Comparison of ENCODE assay signal across 22 cellular contexts in the genomic region with DNA sequence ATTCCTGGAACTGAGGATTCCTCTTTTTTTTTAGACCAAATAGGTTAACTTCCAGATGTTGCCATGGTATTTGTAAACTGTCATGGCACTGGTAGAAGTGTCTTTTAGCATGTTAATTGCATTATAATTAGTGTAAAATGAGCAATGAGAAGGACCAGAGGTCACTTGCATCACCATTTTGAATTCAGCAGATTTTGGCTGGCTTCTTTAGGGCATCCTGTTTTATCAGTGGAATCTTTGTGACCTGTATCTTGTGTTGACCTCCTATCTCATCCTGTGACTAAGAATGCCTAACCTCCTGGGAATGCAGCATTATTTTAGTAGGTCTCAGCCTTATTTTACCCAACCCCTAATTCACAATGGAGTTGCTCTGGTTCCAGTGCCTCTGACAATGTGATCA.
"Had no signal": no experiment of that assay in that cellular context is flagged by ENCODE, and none has a peak within 500 bp of the region (broad histone marks: within the 10 kb centered on the region; RNA-seq: fewer than 3 reads in every experiment).

No MANE protein-coding gene starts in this region.

- H3K9me3 Mint-ChIP-seq: activated naive CD4-positive, alpha-beta T cell treated with anti-CD3 and anti-CD28 coated beads, Interleukin-2, amount 50 U/mL, for 24 hours had no signal

- ATAC-seq: activated CD4-positive, CD25-positive, alpha-beta regulatory T cell treated with anti-CD3 and anti-CD28 coated beads, Interleukin-2, amount 50 U/mL, for 24 hours; activated CD8-positive, alpha-beta T cell treated with anti-CD3 and anti-CD28 coated beads, Interleukin-2, amount 10 ng/mL, durations not matched to agents 7 days and 5 days; PC-3 had no signal

- H3K27ac Mint-ChIP-seq: activated CD8-positive, alpha-beta T cell treated with anti-CD3 and anti-CD28 coated beads, Interleukin-2, amount 10 ng/mL, durations not matched to agents 7 days and 5 days; activated naive CD4-positive, alpha-beta T cell treated with anti-CD3 and anti-CD28 coated beads, Interleukin-2, amount 50 U/mL, for 24 hours; T-helper 1 cell treated with Interleukin-12 subunit alpha and Interleukin-12 subunit beta and Interleukin-4 antibody, amounts not matched to agents 30 μg/mL and 1 μg/mL, for 36 hours had no signal

- H3K36me3 Mint-ChIP-seq: activated naive CD4-positive, alpha-beta T cell treated with anti-CD3 and anti-CD28 coated beads, Interleukin-2, amount 50 U/mL, for 24 hours had no signal

- H3K27ac ChIP-seq: brain microvascular endothelial cell, cardiac muscle cell, KMS-11 had no signal

- H3K36me3 ChIP-seq: brain microvascular endothelial cell, cardiac muscle cell, MG63 had no signal

- DNase-seq: activated CD4-positive, alpha-beta T cell treated with anti-CD3 and anti-CD28 coated beads for 48 hours; activated CD4-positive, alpha-beta T cell treated with anti-CD3 and anti-CD28 coated beads, Interleukin-2, amount 50 U/mL, for 4 hours; activated CD8-positive, alpha-beta memory T cell treated with anti-CD3 and anti-CD28 coated beads, Interleukin-2, amount 50 U/mL, for 48 hours; activated CD8-positive, alpha-beta T cell treated with anti-CD3 and anti-CD28 coated beads, Interleukin-2, amount 10 ng/mL, durations not matched to agents 7 days and 5 days; activated T-cell treated with anti-CD3 and anti-CD28 coated beads, Interleukin-2, amount 50 U/mL, for 1 hour; amniotic stem cell; brain microvascular endothelial cell; MG63; NCI-H1105; NCI-H1436; NCI-H1694 treated with DMSO at 0.1 percent for 48 hours; NCI-H2081; NCI-H510A treated with DMSO at 0.1 percent for 48 hours; NCI-H69; NK-92 treated with Interleukin-12 subunit alpha and Interleukin-12 subunit beta, amount 100 ng/mL, for 24 hours; PC-3; SHP77 treated with DMSO at 0.1 percent for 48 hours had no signal

- H3K4me1 Mint-ChIP-seq: activated naive CD4-positive, alpha-beta T cell treated with anti-CD3 and anti-CD28 coated beads, Interleukin-2, amount 50 U/mL, for 24 hours had no signal

- H3K9ac ChIP-seq: KMS-11 had no signal

- H3K4me3 ChIP-seq: cardiac muscle cell, MG63 had no signal

- H3K27me3 ChIP-seq: brain microvascular endothelial cell, cardiac muscle cell, MG63 had no signal

- H3K4me2 ChIP-seq: KMS-11 had no signal

- H3K4me3 Mint-ChIP-seq: activated CD8-positive, alpha-beta T cell treated with anti-CD3 and anti-CD28 coated beads, Interleukin-2, amount 10 ng/mL, durations not matched to agents 7 days and 5 days; activated naive CD4-positive, alpha-beta T cell treated with anti-CD3 and anti-CD28 coated beads, Interleukin-2, amount 50 U/mL, for 24 hours; T-helper 1 cell treated with Interleukin-12 subunit alpha and Interleukin-12 subunit beta and Interleukin-4 antibody, amounts not matched to agents 30 μg/mL and 1 μg/mL, for 36 hours had no signal
